8 cellular contexts compared by ENCODE assay signal in the genomic region with DNA sequence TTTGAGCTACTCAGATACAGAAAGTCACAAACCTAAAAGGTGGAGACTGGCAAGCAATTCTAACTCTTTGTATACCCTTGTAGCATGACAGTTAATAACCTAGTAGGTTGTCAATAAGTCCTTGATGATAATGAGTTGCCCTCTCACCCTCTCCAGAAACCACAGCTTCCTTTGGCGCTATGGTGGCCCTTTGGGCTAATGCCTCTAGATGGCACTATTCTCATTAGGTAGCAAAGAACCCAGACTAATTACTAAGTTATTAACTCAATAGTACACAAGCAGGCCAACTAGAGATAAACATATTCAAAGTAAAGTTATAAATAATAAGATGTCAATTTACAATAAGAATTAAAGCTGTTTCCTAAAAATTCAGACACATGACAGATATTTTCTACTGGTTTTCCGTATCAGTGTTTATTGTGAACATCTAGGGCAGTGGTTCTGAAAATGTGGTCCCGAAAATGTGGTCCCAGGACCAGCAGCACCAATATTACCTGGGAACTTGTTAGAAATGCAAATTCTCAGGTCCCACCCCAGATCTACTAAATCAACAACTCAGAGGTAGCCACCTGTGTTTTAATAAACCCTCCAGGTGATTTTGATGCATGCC. TPM values are rescaled to one million over a fixed set of nuclear protein-coding genes. Genes with fewer than 3 reads are reported as not detected.
A peak's percentile ranks its signal among the peaks of the same experiment; 100 is the strongest.
DNase-seq lines count a peak whose midpoint lies in the region; ATAC-seq and TF ChIP-seq lines count a peak whose summit lies in the region.

No MANE protein-coding gene starts in this region.

- H3K36me3 ChIP-seq in OCI-LY3 (replicated peaks; ENCODE audit: low read depth, low read length) (peaks cover 6% of the 10 kb centered on the region), endodermal cell (ENCODE audit: control insufficient read depth, insufficient read depth, low read length) (peaks cover 12% of the 10 kb centered on the region), sigmoid colon (no peaks in the 10 kb centered on the region)

- H3K79me2 ChIP-seq in OCI-LY3 (ENCODE audit: low read length) = no peaks in the 10 kb centered on the region

- no peak overlapping the region for H3K27ac ChIP-seq in 22Rv1
- no peak overlapping the region for H3K27ac ChIP-seq in OCI-LY3 (ENCODE audit: low read length)
- no peak overlapping the region for H3K27ac ChIP-seq in endodermal cell (ENCODE audit: low read depth, low read length)
- no peak overlapping the region for H3K27ac ChIP-seq in sigmoid colon

- peak; percentile 61 for ATAC-seq in HG02642 (IDR thresholded peaks at IDR 0.05; ENCODE audit: poor library complexity, unreplicated experiment)

- H3K9ac ChIP-seq in OCI-LY3 (ENCODE audit: low read length) = no peak overlapping the region
- no peak overlapping the region for H3K9ac ChIP-seq in endodermal cell (ENCODE audit: extremely low read depth, low read length, poor library complexity, severe bottlenecking)

- H3K4me3 Mint-ChIP-seq in endodermal cell = no peak overlapping the region

- H3K4me1 Mint-ChIP-seq in endodermal cell = no peaks in the 10 kb centered on the region

- H3K9me3 ChIP-seq in OCI-LY3 (ENCODE audit: insufficient read depth, low read length) = no peaks in the 10 kb centered on the region
- no peaks in the 10 kb centered on the region for H3K9me3 ChIP-seq in endodermal cell (ENCODE audit: control insufficient read depth, low read length)
- H3K9me3 ChIP-seq in sigmoid colon = no peaks in the 10 kb centered on the region

- no peak for TF ChIP-seq EP300 in sigmoid colon (IDR thresholded peaks at IDR 0.05)

- H3K27ac Mint-ChIP-seq in endodermal cell = no peak overlapping the region

- WGBS in endodermal cell (ENCODE audit: insufficient coverage in 1 of 2, insufficient read length in 1 of 2), 2 experiments = 80% methylated on average over 1 to 3 of the region's 3 CpGs
- WGBS in sigmoid colon, 2 donors = 88 to 89% methylated on average over 3 of the region's 3 CpGs

- intact Hi-C loops in sigmoid colon (cut with DNase I) = loop anchor here (5.0 kb wide), 1 partner anchor 181 kb away; no protein-coding TSS in a partner anchor

- no peaks in the 10 kb centered on the region for H3K27me3 Mint-ChIP-seq in endodermal cell (ENCODE audit: insufficient read depth)

- H3K9me3 Mint-ChIP-seq in endodermal cell = no peaks in the 10 kb centered on the region

- H3K4me3 ChIP-seq in OCI-LY3 (ENCODE audit: low read length) = no peak overlapping the region
- no peak overlapping the region for H3K4me3 ChIP-seq in endodermal cell (ENCODE audit: low read length)
- no peak overlapping the region for H3K4me3 ChIP-seq in sigmoid colon

- no peaks in the 10 kb centered on the region for H3K4me1 ChIP-seq in OCI-LY3 (ENCODE audit: low read length)
- no peaks in the 10 kb centered on the region for H3K4me1 ChIP-seq in endodermal cell (ENCODE audit: control insufficient read depth, insufficient read depth, low read length)
- no peaks in the 10 kb centered on the region for H3K4me1 ChIP-seq in sigmoid colon

- 0 out of 2 replicates have a peak, but pooled peaks cover 5% of the 10 kb centered on the region for H4K20me1 ChIP-seq in OCI-LY3 (ENCODE audit: insufficient read depth, low read length)

- TF ChIP-seq CTCF in 22Rv1 (IDR thresholded peaks at IDR 0.05) = peak; percentile 85
- TF ChIP-seq CTCF in OCI-LY3 (IDR thresholded peaks at IDR 0.05; ENCODE audit: low read depth, low read length) = peak; percentile 84
- peak; percentile 92 for TF ChIP-seq CTCF in endodermal cell (conservative IDR thresholded peaks at IDR 0.05)
- peak in 3 of 4 experiments; percentile 18 to 57 (median 31) for TF ChIP-seq CTCF in sigmoid colon (IDR thresholded peaks at IDR 0.05)

- no peak overlapping the region for H3K4me2 ChIP-seq in OCI-LY3 (ENCODE audit: low read length)

- H3K27me3 ChIP-seq in OCI-LY3 (ENCODE audit: low read depth, low read length) (no peaks in the 10 kb centered on the region), endodermal cell (ENCODE audit: control insufficient read depth, insufficient read depth, low read length, poor library complexity, severe bottlenecking) (no peaks in the 10 kb centered on the region), sigmoid colon (no peaks in the 10 kb centered on the region)

- H2AFZ ChIP-seq in OCI-LY3 (ENCODE audit: low read depth, low read length) = no peak overlapping the region

- H3K36me3 Mint-ChIP-seq in endodermal cell (ENCODE audit: low read depth) = peaks cover 16% of the 10 kb centered on the region

- peak; percentile 43 for DNase-seq in ELR (ENCODE audit: low read depth)
- DNase-seq in endodermal cell = peak; percentile 77
- no peak for DNase-seq in sigmoid colon
- no peak for DNase-seq in activated CD8-positive, alpha-beta memory T cell treated with anti-CD3 and anti-CD28 coated beads, Interleukin-2, amount 50 U/mL, for 48 hours
- no peak for DNase-seq in SHP77 treated with DMSO at 0.1 percent for 48 hours (lab: John Stamatoyannopoulos, UW)

- no peak for TF ChIP-seq POLR2A in sigmoid colon (IDR thresholded peaks at IDR 0.05)

RNA-seq across cellular contexts. Expression of a gene that starts 41.1 kb away (rescaled TPM):
- total RNA-seq in endodermal cell = 10 to 100 TPM; 28.7 to 42.2 TPM
- polyA plus RNA-seq in endodermal cell (2013, experiment 1 of 2) = 43.3 TPM
- polyA plus RNA-seq in endodermal cell (2013, experiment 2 of 2) = 33.5 TPM
- total RNA-seq in sigmoid colon = 10 to 100 TPM in 3 of 4 donors, 1 to 10 TPM in 1; 7.6 to 18.3 (median 12.4) TPM
- 10 to 100 TPM in 2 of 3 donors, 1 to 10 TPM in 1; 6.0 to 15.3 (median 12.2) TPM for polyA plus RNA-seq in sigmoid colon

Comparison
In these comparisons a context has a peak if more than half of its experiments do, and no peak if none do; other contexts are left out.
1. CTCF ChIP-seq: peak in every context shown above with its lines; median percentile 92 in endodermal cell; 85 in 22Rv1; 84 in OCI-LY3; 31 in sigmoid colon.
2. DNase-seq: peak in ELR (single experiment) and endodermal cell (single experiment); none in sigmoid colon (single experiment), activated CD8-positive, alpha-beta memory T cell treated with anti-CD3 and anti-CD28 coated beads, Interleukin-2, amount 50 U/mL, for 48 hours (single experiment) and SHP77 treated with DMSO at 0.1 percent for 48 hours (single experiment).